1 cellular context compared by ENCODE assay signal in genomic region chr10:80260295-80261243, GRCh38.
A peak's percentile ranks its signal among the peaks of the same experiment; 100 is the strongest.
TF ChIP-seq lines count a peak whose summit lies in the region.

No MANE protein-coding gene starts in this region.

TF ChIP-seq in HepG2, 621 proteins besides CTCF, POLR2A, EP300 and RAD21 (continued from another document):
- TF ChIP-seq, protein P1, sequence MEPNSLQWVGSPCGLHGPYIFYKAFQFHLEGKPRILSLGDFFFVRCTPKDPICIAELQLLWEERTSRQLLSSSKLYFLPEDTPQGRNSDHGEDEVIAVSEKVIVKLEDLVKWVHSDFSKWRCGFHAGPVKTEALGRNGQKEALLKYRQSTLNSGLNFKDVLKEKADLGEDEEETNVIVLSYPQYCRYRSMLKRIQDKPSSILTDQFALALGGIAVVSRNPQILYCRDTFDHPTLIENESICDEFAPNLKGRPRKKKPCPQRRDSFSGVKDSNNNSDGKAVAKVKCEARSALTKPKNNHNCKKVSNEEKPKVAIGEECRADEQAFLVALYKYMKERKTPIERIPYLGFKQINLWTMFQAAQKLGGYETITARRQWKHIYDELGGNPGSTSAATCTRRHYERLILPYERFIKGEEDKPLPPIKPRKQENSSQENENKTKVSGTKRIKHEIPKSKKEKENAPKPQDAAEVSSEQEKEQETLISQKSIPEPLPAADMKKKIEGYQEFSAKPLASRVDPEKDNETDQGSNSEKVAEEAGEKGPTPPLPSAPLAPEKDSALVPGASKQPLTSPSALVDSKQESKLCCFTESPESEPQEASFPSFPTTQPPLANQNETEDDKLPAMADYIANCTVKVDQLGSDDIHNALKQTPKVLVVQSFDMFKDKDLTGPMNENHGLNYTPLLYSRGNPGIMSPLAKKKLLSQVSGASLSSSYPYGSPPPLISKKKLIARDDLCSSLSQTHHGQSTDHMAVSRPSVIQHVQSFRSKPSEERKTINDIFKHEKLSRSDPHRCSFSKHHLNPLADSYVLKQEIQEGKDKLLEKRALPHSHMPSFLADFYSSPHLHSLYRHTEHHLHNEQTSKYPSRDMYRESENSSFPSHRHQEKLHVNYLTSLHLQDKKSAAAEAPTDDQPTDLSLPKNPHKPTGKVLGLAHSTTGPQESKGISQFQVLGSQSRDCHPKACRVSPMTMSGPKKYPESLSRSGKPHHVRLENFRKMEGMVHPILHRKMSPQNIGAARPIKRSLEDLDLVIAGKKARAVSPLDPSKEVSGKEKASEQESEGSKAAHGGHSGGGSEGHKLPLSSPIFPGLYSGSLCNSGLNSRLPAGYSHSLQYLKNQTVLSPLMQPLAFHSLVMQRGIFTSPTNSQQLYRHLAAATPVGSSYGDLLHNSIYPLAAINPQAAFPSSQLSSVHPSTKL (CRISPR knock-in tag; IDR thresholded peaks at IDR 0.05), result no peak
- TF ChIP-seq FOXC1 (CRISPR knock-in tag; IDR thresholded peaks at IDR 0.05; ENCODE audit: borderline replicate concordance) (no peak), PHF21A (CRISPR knock-in tag; IDR thresholded peaks at IDR 0.05) (no peak), KDM2A (CRISPR knock-in tag; IDR thresholded peaks at IDR 0.05; ENCODE audit: borderline replicate concordance, low read depth) (peak; percentile 52; the same call in 1 of the 2 replicates), ZNF101 (CRISPR knock-in tag; IDR thresholded peaks at IDR 0.05; ENCODE audit: borderline replicate concordance, low read depth) (no peak), ZSCAN25 (CRISPR knock-in tag; IDR thresholded peaks at IDR 0.05) (no peak), ZBTB21 (CRISPR knock-in tag; IDR thresholded peaks at IDR 0.05) (no peak), POGK (CRISPR knock-in tag; conservative IDR thresholded peaks at IDR 0.05) (0 out of 2 replicates have a peak, but pooled peaks have one; percentile 17), SMC3 (IDR thresholded peaks at IDR 0.05; ENCODE audit: low read length) (peak; percentile 44; the same call in 1 of the 2 replicates), STAG1 (CRISPR knock-in tag; IDR thresholded peaks at IDR 0.05) (peak; percentile 45), PAWR (CRISPR knock-in tag; IDR thresholded peaks at IDR 0.05; ENCODE audit: borderline replicate concordance) (no peak), BRD4 (CRISPR knock-in tag; IDR thresholded peaks at IDR 0.05) (no peak), ZNF768 (CRISPR knock-in tag; IDR thresholded peaks at IDR 0.05) (no peak)
TF ChIP-seq in HepG2: peak in this region for 8.
